22 cellular contexts compared by ENCODE assay signal in genomic region chr7:155259791-155260497, GRCh38.
"Had no signal": no experiment of that assay in that cellular context is flagged by ENCODE, and none has a peak within 500 bp of the region (broad histone marks: within the 10 kb centered on the region; RNA-seq: fewer than 3 reads in every experiment).

No MANE protein-coding gene starts in this region.

- H3K27ac ChIP-seq: coronary artery, foreskin keratinocyte, left ventricle myocardium inferior, pancreas, prostate gland, stomach, thoracic aorta, transverse colon had no signal

- H3K27ac Mint-ChIP-seq: endodermal cell; immature natural killer cell; stimulated activated naive B cell treated with anti-CD40 and anti-IgM and Interleukin-4, amounts not matched to agents 10 μg/mL and 1 μg/mL and 100 μg/mL, for 72 hours had no signal

- DNase-seq: effector CD4-positive, alpha-beta T cell; endodermal cell; erythroblast; foreskin keratinocyte; immature natural killer cell; left ventricle myocardium inferior; mesenchymal stem cell; midbrain; naive thymus-derived CD4-positive, alpha-beta T cell; nephron progenitor cell; nucleus accumbens; pancreas; stimulated activated CD4-positive, alpha-beta T cell treated with anti-CD3 and anti-CD28 coated beads, Interleukin-2, amount 100 ng/mL, for 24 hours; stimulated activated CD4-positive, alpha-beta T cell treated with anti-CD3 and anti-CD28 coated beads, Interleukin-4, amount 100 ng/mL, for 4 hours; stimulated activated naive B cell treated with anti-CD40 and anti-IgM and Interleukin-4, amounts not matched to agents 10 μg/mL and 1 μg/mL and 100 μg/mL, for 72 hours; stomach; substantia nigra; transverse colon had no signal

- H3K4me3 Mint-ChIP-seq: endodermal cell; immature natural killer cell; naive thymus-derived CD4-positive, alpha-beta T cell; nephron progenitor cell; stimulated activated naive B cell treated with anti-CD40 and anti-IgM and Interleukin-4, amounts not matched to agents 10 μg/mL and 1 μg/mL and 100 μg/mL, for 72 hours had no signal

- H3K36me3 Mint-ChIP-seq: immature natural killer cell; naive thymus-derived CD4-positive, alpha-beta T cell; stimulated activated naive B cell treated with anti-CD40 and anti-IgM and Interleukin-4, amounts not matched to agents 10 μg/mL and 1 μg/mL and 100 μg/mL, for 72 hours had no signal

- H3K9me3 ChIP-seq: left ventricle myocardium inferior, pancreas, prostate gland, stomach, thoracic aorta, transverse colon had no signal

- H3K4me1 ChIP-seq: foreskin keratinocyte, prostate gland had no signal

- H3K27me3 ChIP-seq: foreskin keratinocyte, pancreas, transverse colon had no signal

- H3K36me3 ChIP-seq: left ventricle myocardium inferior, pancreas, prostate gland, stomach, thoracic aorta, transverse colon had no signal

- H3K9me3 Mint-ChIP-seq: endodermal cell; immature natural killer cell; naive thymus-derived CD4-positive, alpha-beta T cell; nephron progenitor cell; stimulated activated naive B cell treated with anti-CD40 and anti-IgM and Interleukin-4, amounts not matched to agents 10 μg/mL and 1 μg/mL and 100 μg/mL, for 72 hours had no signal

- H3K4me3 ChIP-seq: coronary artery, left ventricle myocardium inferior, lung, pancreas, prostate gland, stomach, thoracic aorta, transverse colon had no signal

- H3K4me1 Mint-ChIP-seq: immature natural killer cell had no signal
